28 cellular contexts compared by ENCODE assay signal in the genomic region with DNA sequence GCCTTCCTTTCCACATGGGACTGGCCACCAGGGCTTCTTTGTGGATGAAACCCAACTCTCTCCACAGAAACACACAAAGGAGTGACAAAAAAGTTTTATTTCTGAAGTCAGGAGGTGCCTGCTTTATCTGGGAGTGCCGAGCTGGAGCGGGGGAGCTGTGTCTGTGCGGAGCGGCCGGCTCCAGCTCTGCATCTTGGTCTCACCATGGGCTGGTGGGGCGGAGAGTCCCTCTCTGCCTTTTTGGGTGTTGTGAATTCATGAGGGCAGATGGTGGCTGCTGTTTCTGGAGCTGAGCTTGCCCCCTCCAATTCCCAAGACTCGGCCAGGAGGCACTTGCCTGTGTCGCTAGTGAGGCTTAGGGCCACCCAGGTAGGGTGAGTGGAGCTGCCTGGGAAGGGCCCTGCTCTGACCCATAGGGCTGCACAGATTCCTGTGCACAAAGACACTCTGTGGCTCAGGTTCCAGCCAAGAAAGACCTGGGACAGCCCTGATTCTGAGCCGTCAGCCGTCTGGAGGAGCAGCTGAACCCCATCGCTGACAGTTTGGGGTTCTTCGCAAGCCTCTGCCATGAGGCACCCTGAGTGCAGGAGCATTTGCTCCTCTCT. TPM values are rescaled to one million over a fixed set of nuclear protein-coding genes. Genes with fewer than 3 reads are reported as not detected.
"Had no signal": no experiment of that assay in that cellular context is flagged by ENCODE, and none has a peak within 500 bp of the region (broad histone marks: within the 10 kb centered on the region; RNA-seq: fewer than 3 reads in every experiment).

No MANE protein-coding gene starts in this region.

- H3K36me3 ChIP-seq: breast epithelium, left lung, thoracic aorta, vagina had no signal

- H3K27ac ChIP-seq: breast epithelium, left lung, thoracic aorta, vagina had no signal

- H3K9me3 ChIP-seq: breast epithelium, left lung, thoracic aorta, vagina had no signal

- FAIRE-seq: colon, endothelial cell of umbilical vein, keratinocyte had no signal

- ATAC-seq: effector memory CD8-positive, alpha-beta T cell; esophagus mucosa; left lung; natural killer cell; stimulated activated naive B cell treated with anti-CD40 and anti-IgM and Interleukin-4, amounts not matched to agents 10 μg/mL and 1 μg/mL and 100 μg/mL, for 72 hours had no signal

- H3K27me3 Mint-ChIP-seq: activated naive CD8-positive, alpha-beta T cell treated with anti-CD3 and anti-CD28 coated beads for 36 hours had no signal

- H3K4me3 Mint-ChIP-seq: activated CD4-positive, alpha-beta memory T cell treated with anti-CD3 and anti-CD28 coated beads for 36 hours; activated naive CD8-positive, alpha-beta T cell treated with anti-CD3 and anti-CD28 coated beads for 36 hours; central memory CD8-positive, alpha-beta T cell; effector memory CD8-positive, alpha-beta T cell; mesothelial cell of epicardium; natural killer cell; stimulated activated naive B cell treated with anti-CD40 and anti-IgM and Interleukin-4, amounts not matched to agents 10 μg/mL and 1 μg/mL and 100 μg/mL, for 72 hours; type B pancreatic cell had no signal

- H3K27me3 ChIP-seq: vagina had no signal

- H3K27ac Mint-ChIP-seq: activated CD4-positive, alpha-beta memory T cell treated with anti-CD3 and anti-CD28 coated beads for 36 hours; activated naive CD8-positive, alpha-beta T cell treated with anti-CD3 and anti-CD28 coated beads for 36 hours; effector memory CD8-positive, alpha-beta T cell; mesothelial cell of epicardium; natural killer cell; stimulated activated naive B cell treated with anti-CD40 and anti-IgM and Interleukin-4, amounts not matched to agents 10 μg/mL and 1 μg/mL and 100 μg/mL, for 72 hours; type B pancreatic cell had no signal

- H3K9me3 Mint-ChIP-seq: activated CD4-positive, alpha-beta memory T cell treated with anti-CD3 and anti-CD28 coated beads for 36 hours; activated naive CD8-positive, alpha-beta T cell treated with anti-CD3 and anti-CD28 coated beads for 36 hours; central memory CD8-positive, alpha-beta T cell; effector memory CD8-positive, alpha-beta T cell; mesothelial cell of epicardium; natural killer cell; stimulated activated naive B cell treated with anti-CD40 and anti-IgM and Interleukin-4, amounts not matched to agents 10 μg/mL and 1 μg/mL and 100 μg/mL, for 72 hours; type B pancreatic cell had no signal

- H3K4me1 ChIP-seq: breast epithelium, left lung, vagina had no signal

- H3K36me3 Mint-ChIP-seq: activated CD4-positive, alpha-beta memory T cell treated with anti-CD3 and anti-CD28 coated beads for 36 hours; activated naive CD8-positive, alpha-beta T cell treated with anti-CD3 and anti-CD28 coated beads for 36 hours; mesothelial cell of epicardium; natural killer cell; stimulated activated naive B cell treated with anti-CD40 and anti-IgM and Interleukin-4, amounts not matched to agents 10 μg/mL and 1 μg/mL and 100 μg/mL, for 72 hours; type B pancreatic cell had no signal

- H3K4me1 Mint-ChIP-seq: activated naive CD8-positive, alpha-beta T cell treated with anti-CD3 and anti-CD28 coated beads for 36 hours; central memory CD8-positive, alpha-beta T cell; natural killer cell; stimulated activated naive B cell treated with anti-CD40 and anti-IgM and Interleukin-4, amounts not matched to agents 10 μg/mL and 1 μg/mL and 100 μg/mL, for 72 hours had no signal

- DNase-seq: activated CD4-positive, alpha-beta memory T cell treated with anti-CD3 and anti-CD28 coated beads for 36 hours; activated CD4-positive, alpha-beta T cell treated with anti-CD3 and anti-CD28 coated beads for 48 hours; activated naive CD4-positive, alpha-beta T cell treated with Interleukin-2 at 50 U/mL for 16 hours; activated naive CD8-positive, alpha-beta T cell treated with anti-CD3 and anti-CD28 coated beads for 36 hours; activated T-cell treated with anti-CD3 and anti-CD28 coated beads, Interleukin-2, amount 50 U/mL, for 48 hours; effector memory CD8-positive, alpha-beta T cell; foreskin melanocyte; hypothalamus; mammary epithelial cell; natural killer cell; nucleus accumbens; stimulated activated CD4-positive, alpha-beta T cell treated with anti-CD3 and anti-CD28 coated beads, Interleukin-2, amount 100 ng/mL, for 48 hours; stimulated activated CD8-positive, alpha-beta memory T cell treated with anti-CD3 and anti-CD28 coated beads, Interleukin-4, amount 100 ng/mL, for 48 hours; stimulated activated naive B cell treated with anti-CD40 and anti-IgM and Interleukin-4, amounts not matched to agents 10 μg/mL and 1 μg/mL and 100 μg/mL, for 72 hours; T-helper 9 cell had no signal

- H3K4me3 ChIP-seq: breast epithelium, left lung, thoracic aorta, vagina had no signal

RNA-seq across cellular contexts. Expression of gene DBH, which starts 1.4 kb away (rescaled TPM):
- total RNA-seq: activated CD4-positive, alpha-beta memory T cell treated with anti-CD3 and anti-CD28 coated beads for 36 hours; activated naive CD8-positive, alpha-beta T cell treated with anti-CD3 and anti-CD28 coated beads for 36 hours; breast epithelium; dermis microvascular lymphatic vessel endothelial cell; endothelial cell of umbilical vein; esophagus mucosa; mammary epithelial cell; mesothelial cell of epicardium; natural killer cell; thoracic aorta had no signal
- polyA plus RNA-seq: endothelial cell of umbilical vein, keratinocyte, mammary epithelial cell had no signal

RNA-seq across cellular contexts. Expression of gene FAM163B, which starts 28.4 kb away (rescaled TPM):
- total RNA-seq: activated CD4-positive, alpha-beta memory T cell treated with anti-CD3 and anti-CD28 coated beads for 36 hours; activated naive CD8-positive, alpha-beta T cell treated with anti-CD3 and anti-CD28 coated beads for 36 hours; breast epithelium; dermis microvascular lymphatic vessel endothelial cell; endothelial cell of umbilical vein; esophagus mucosa; mammary epithelial cell; natural killer cell; T-helper 1 cell treated with Interleukin-12 subunit alpha and Interleukin-12 subunit beta and Interleukin-4 antibody, amounts not matched to agents 30 ng/mL and 1 ng/mL, for 36 hours; thoracic aorta; vagina had no signal
- polyA plus RNA-seq: endothelial cell of umbilical vein, keratinocyte, mammary epithelial cell had no signal
